Comparison of ENCODE assay signal across 12 cellular contexts in the genomic region with DNA sequence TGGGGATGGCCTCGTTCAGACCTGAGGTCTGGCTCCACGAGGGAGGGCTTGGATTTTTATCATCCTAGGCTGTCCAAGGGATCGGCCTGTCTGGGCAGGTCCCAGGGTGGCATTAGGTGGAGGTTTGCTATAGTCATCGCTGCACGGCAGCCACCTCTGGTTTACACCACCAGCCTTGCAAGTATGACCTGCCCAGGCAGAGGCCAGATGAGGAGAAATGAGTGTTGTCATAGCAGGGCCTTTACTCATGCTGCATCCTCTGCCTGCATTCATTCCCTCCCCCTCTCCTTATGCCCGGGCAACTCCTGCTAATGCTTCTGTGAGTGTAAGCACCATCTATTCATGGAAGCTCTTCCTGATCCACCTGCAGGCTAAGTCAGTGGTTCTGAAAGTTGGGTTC. TPM values are rescaled to one million over a fixed set of nuclear protein-coding genes. Genes with fewer than 3 reads are reported as not detected.
A peak's percentile ranks its signal among the peaks of the same experiment; 100 is the strongest.
DNase-seq lines count a peak whose midpoint lies in the region; ATAC-seq, FAIRE-seq and TF ChIP-seq lines count a peak whose summit lies in the region.
"Had no signal": no experiment of that assay in that cellular context is flagged by ENCODE, and none has a peak within 500 bp of the region (broad histone marks: within the 10 kb centered on the region; RNA-seq: fewer than 3 reads in every experiment).

No MANE protein-coding gene starts in this region.

- no peaks in the 10 kb centered on the region for H3K27me3 Mint-ChIP-seq in dendritic cell treated with granulocyte-macrophage colony-stimulating factor and Interleukin-4, amounts not matched to agents 40 ng/mL and 50 ng/mL, for 4 days

- H3K27ac Mint-ChIP-seq in dendritic cell treated with granulocyte-macrophage colony-stimulating factor and Interleukin-4, amounts not matched to agents 40 ng/mL and 50 ng/mL, for 4 days = peak overlapping the region; percentile 83
- H3K27ac Mint-ChIP-seq: activated T-cell treated with anti-CD3 and anti-CD28 coated beads, Interleukin-2, amount 50 U/mL, for 24 hours had no signal

- H4K8ac ChIP-seq in mesendoderm (ENCODE audit: low read depth, low read length) = no peak overlapping the region

- peaks cover 80% of the 10 kb centered on the region for H3K79me2 ChIP-seq in mesendoderm (ENCODE audit: control insufficient read depth, insufficient read depth, low read length)

- H3K18ac ChIP-seq in mesendoderm (ENCODE audit: low read length) = peak overlapping the region; percentile 32

- no peak overlapping the region for H3K23ac ChIP-seq in mesendoderm (ENCODE audit: low read length)

- H3K36me3 ChIP-seq in right atrium auricular region = no peaks in the 10 kb centered on the region
- H3K36me3 ChIP-seq in mesendoderm (ENCODE audit: control insufficient read depth, insufficient read depth, low read length) = no peaks in the 10 kb centered on the region

- no peak overlapping the region for H3K4me2 ChIP-seq in mesendoderm (ENCODE audit: low read length)

- no peak overlapping the region for H3K56ac ChIP-seq in mesendoderm (ENCODE audit: low read length)

- H4K5ac ChIP-seq in mesendoderm (ENCODE audit: low read length) = no peak overlapping the region

- no peaks in the 10 kb centered on the region for H3K9me3 ChIP-seq in right atrium auricular region

- H3K27ac ChIP-seq in right atrium auricular region = peak overlapping the region; percentile 50 to 97
- no peak overlapping the region for H3K27ac ChIP-seq in mesendoderm (ENCODE audit: low read depth, low read length)

- intact Hi-C loops in Right ventricle myocardium inferior (cut with DNase I) (no loop called here), posterior vena cava (cut with DNase I) (no loop called here)
- intact Hi-C loops in dendritic cell treated with granulocyte-macrophage colony-stimulating factor and Interleukin-4, amounts not matched to agents 40 ng/mL and 50 ng/mL, for 4 days (cut with micrococcal nuclease) = no loop called here

- H2AK5ac ChIP-seq in mesendoderm (ENCODE audit: low read length) = no peak overlapping the region

- H3K4me3 ChIP-seq in right atrium auricular region (no peak overlapping the region), mesendoderm (ENCODE audit: low read length) (no peak overlapping the region)

- no CpG with 5 or more reads among the region's 6 CpGs for WGBS in mesendoderm (ENCODE audit: extremely low coverage, insufficient coverage, low lambda C conversion rate)

- H3K4ac ChIP-seq in mesendoderm (ENCODE audit: low read depth, low read length) = no peak overlapping the region

- H3K4me1 ChIP-seq in right atrium auricular region (peaks cover 0 to 70% of the 10 kb centered on the region in 2 donors), mesendoderm (ENCODE audit: control insufficient read depth, low read depth, low read length) (peaks cover 28% of the 10 kb centered on the region)

- TF ChIP-seq CTCF in right atrium auricular region (IDR thresholded peaks at IDR 0.05) = no peak

- DNase-seq in right atrium auricular region (ENCODE audit: low spot score) = no peak
- no peak for DNase-seq in Right ventricle myocardium inferior (ENCODE audit: missing footprints)
- DNase-seq in mesendoderm = no peak
- DNase-seq in urothelium cell line (ENCODE audit: low spot score) = peak; percentile 75
- no peak for DNase-seq in posterior vena cava (ENCODE audit: low spot score)
- DNase-seq in HT-29 (ENCODE audit: low spot score) = no peak
- no peak for DNase-seq in GDM1 (lab: John Stamatoyannopoulos, UW)
- DNase-seq: activated T-cell treated with anti-CD3 and anti-CD28 coated beads, Interleukin-2, amount 50 U/mL, for 24 hours; AML-193; NCI-H1436; T-helper 1 cell had no signal

- no peaks in the 10 kb centered on the region for H3K9me3 Mint-ChIP-seq in dendritic cell treated with granulocyte-macrophage colony-stimulating factor and Interleukin-4, amounts not matched to agents 40 ng/mL and 50 ng/mL, for 4 days
- H3K9me3 Mint-ChIP-seq: activated T-cell treated with anti-CD3 and anti-CD28 coated beads, Interleukin-2, amount 50 U/mL, for 24 hours had no signal

- no peak overlapping the region for H3K4me3 Mint-ChIP-seq in dendritic cell treated with granulocyte-macrophage colony-stimulating factor and Interleukin-4, amounts not matched to agents 40 ng/mL and 50 ng/mL, for 4 days
- H3K4me3 Mint-ChIP-seq: activated T-cell treated with anti-CD3 and anti-CD28 coated beads, Interleukin-2, amount 50 U/mL, for 24 hours had no signal

- H2BK120ac ChIP-seq in mesendoderm (ENCODE audit: low read depth, low read length) = no peak overlapping the region

- no peak overlapping the region for H2BK5ac ChIP-seq in mesendoderm (ENCODE audit: low read length)

- peaks cover 68% of the 10 kb centered on the region for H3K4me1 Mint-ChIP-seq in dendritic cell treated with granulocyte-macrophage colony-stimulating factor and Interleukin-4, amounts not matched to agents 40 ng/mL and 50 ng/mL, for 4 days (ENCODE audit: low read depth)

- H3K27me3 ChIP-seq in right atrium auricular region (no peaks in the 10 kb centered on the region), mesendoderm (ENCODE audit: insufficient read depth, low read length, poor library complexity) (no peaks in the 10 kb centered on the region)

- H2BK15ac ChIP-seq in mesendoderm (replicated peaks; ENCODE audit: low read depth) = no peak overlapping the region

- no peak overlapping the region for H3K9ac ChIP-seq in mesendoderm (ENCODE audit: low read length)

- H3K79me1 ChIP-seq in mesendoderm (ENCODE audit: low read length) = peaks cover 24% of the 10 kb centered on the region

- FAIRE-seq in urothelium cell line (lab: Jason Lieb, UNC) = peak; percentile 27

- ATAC-seq in Right ventricle myocardium inferior = no peak

- H3K36me3 Mint-ChIP-seq in dendritic cell treated with granulocyte-macrophage colony-stimulating factor and Interleukin-4, amounts not matched to agents 40 ng/mL and 50 ng/mL, for 4 days (ENCODE audit: low read depth) = peaks cover 38% of the 10 kb centered on the region

RNA-seq across cellular contexts. Expression of gene NDST1, which starts 15.3 kb away (rescaled TPM):
- total RNA-seq in right atrium auricular region = 10 to 100 TPM; 81.4 to 91.8 TPM
- total RNA-seq in Right ventricle myocardium inferior = 60.4 TPM
- polyA plus RNA-seq in mesendoderm (2013, experiment 1 of 2) = 36.0 TPM
- polyA plus RNA-seq in mesendoderm (2013, experiment 2 of 2) = 34.9 TPM
- total RNA-seq in posterior vena cava = 10 to 100 TPM; 57.9 to 68.8 TPM
- total RNA-seq in HT-29 (2014; rRNA removed; shearing (Covaris generic)) = 6.9 and 11.0 TPM in 2 replicates

RNA-seq across cellular contexts. Expression of gene RPS14, which starts 43.1 kb away (rescaled TPM):
- total RNA-seq in right atrium auricular region (1,000 to 10,000 TPM; 1,334 to 2,461 TPM), Right ventricle myocardium inferior (1,267 TPM), posterior vena cava (1,000 to 10,000 TPM; 1,337 to 1,411 TPM)
- 4,258 TPM for polyA plus RNA-seq in mesendoderm (2013, experiment 1 of 2)
- 4,342 TPM for polyA plus RNA-seq in mesendoderm (2013, experiment 2 of 2)
- total RNA-seq in HT-29 (2014; rRNA removed; shearing (Covaris generic)) = 1,946 and 1,965 TPM in 2 replicates
